Comparison of ENCODE assay signal across 26 cellular contexts in genomic region chr15:89526601-89527441, GRCh38. TPM values are rescaled to one million over a fixed set of nuclear protein-coding genes. Genes with fewer than 3 reads are reported as not detected.
"Had no signal": no experiment of that assay in that cellular context is flagged by ENCODE, and none has a peak within 500 bp of the region (broad histone marks: within the 10 kb centered on the region; RNA-seq: fewer than 3 reads in every experiment).

No MANE protein-coding gene starts in this region.

- FAIRE-seq: HTR-8/SVneo, K562, RCC 7860 had no signal

- H3K27ac ChIP-seq: HL-60, KMS-11, SJSA1, SK-N-MC had no signal

- H3K36me3 ChIP-seq: SJSA1 had no signal

- H3K9me3 ChIP-seq: SJSA1 had no signal

- H3K4me2 ChIP-seq: KMS-11 had no signal

- ATAC-seq: K562 had no signal

- H3K4me3 Mint-ChIP-seq: IgD-negative memory B cell had no signal

- H3K4me1 ChIP-seq: SJSA1 had no signal

- DNase-seq: Kasumi-1, MM.1S, NCI-H1092 treated with DMSO at 0.1 percent for 48 hours, NCI-H1436, NCI-H187, NCI-H2029, NCI-H2081 treated with DMSO at 0.1 percent for 48 hours, NCI-H2171, NCI-H226, NCI-H446, NCI-H510A, NCI-H524 treated with DMSO at 0.1 percent for 48 hours, NCI-H69, NCI-H774, Right ventricle myocardium superior, RPMI8226, SIG-M5 had no signal

- H3K9me3 Mint-ChIP-seq: IgD-negative memory B cell had no signal

- H3K9ac ChIP-seq: KMS-11 had no signal

- H3K27me3 Mint-ChIP-seq: IgD-negative memory B cell had no signal

- H3K4me3 ChIP-seq: K562, SJSA1, SK-N-MC had no signal

RNA-seq across cellular contexts. Expression of gene RHCG, which starts 30.4 kb away (rescaled TPM):
- total RNA-seq: K562, M059J, Right ventricle myocardium superior, SJSA1 had no signal
- polyA plus RNA-seq: IgD-negative memory B cell, K562 had no signal

RNA-seq across cellular contexts. Expression of gene TICRR, which starts 48.4 kb away (rescaled TPM):
- polyA plus RNA-seq: IgD-negative memory B cell had no signal
